ENCODE assay signal across 9 cellular contexts in the genomic region with DNA sequence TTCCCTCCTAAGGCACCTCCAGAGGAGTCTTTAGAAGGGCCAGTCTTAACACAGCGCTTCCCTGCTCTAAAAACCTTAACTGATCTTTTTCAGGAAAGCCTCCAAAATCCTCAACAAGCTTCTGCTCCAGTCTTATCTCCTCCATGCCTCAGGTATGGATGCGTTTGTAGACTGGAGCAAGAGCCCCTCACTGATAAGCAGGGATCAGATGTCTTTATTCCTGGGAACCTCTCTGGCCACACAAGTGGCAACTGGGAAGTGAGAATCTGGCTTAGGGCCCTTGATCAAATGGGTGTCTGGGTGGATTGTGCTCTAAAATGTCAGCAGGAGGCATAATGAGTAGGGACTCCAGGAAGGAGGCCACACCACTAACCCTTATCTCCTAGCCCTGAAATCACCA. TPM values are rescaled to one million over a fixed set of nuclear protein-coding genes. Genes with fewer than 3 reads are reported as not detected.
A peak's percentile ranks its signal among the peaks of the same experiment; 100 is the strongest.
DNase-seq lines count a peak whose midpoint lies in the region; ATAC-seq and TF ChIP-seq lines count a peak whose summit lies in the region.
"Had no signal": no experiment of that assay in that cellular context is flagged by ENCODE, and none has a peak within 500 bp of the region (broad histone marks: within the 10 kb centered on the region; RNA-seq: fewer than 3 reads in every experiment).

No MANE protein-coding gene starts in this region.

- TF ChIP-seq CTCF in DND-41 (IDR thresholded peaks at IDR 0.05; ENCODE audit: borderline replicate concordance, extremely low read depth, low read length, poor library complexity, severe bottlenecking) (no peak), mammary epithelial cell (conservative IDR thresholded peaks at IDR 0.05 in 1 of 2, IDR thresholded peaks at IDR 0.05 in 1 of 2; ENCODE audit: extremely low read depth in 1 of 2, insufficient read depth in 1 of 2, low read depth in 1 of 2, low read length in 2 of 2) (no peak), neural progenitor cell (IDR thresholded peaks at IDR 0.05) (no peak)

- H3F3A ChIP-seq in neural progenitor cell (ENCODE audit: low read depth) = peaks cover 24% of the 10 kb centered on the region

- H2AFZ ChIP-seq in DND-41 (ENCODE audit: low read depth, low read length) (peak overlapping the region; percentile 5; the same call in 1 of the 2 replicates), mammary epithelial cell (ENCODE audit: low read depth, low read length) (peak overlapping the region; percentile 84), neural progenitor cell (replicated peaks) (peak overlapping the region; percentile 70)

- dilution Hi-C loops in mammary epithelial cell (cut with HindIII; ENCODE audit: low sequenced_read_pairs) = no loop called here

- peak overlapping the region in 1 of 2 experiments; percentile 61; a peak in 1 of 4 replicates for H3K4me3 ChIP-seq in DND-41 (ENCODE audit: low read depth in 1 of 2, low read length in 2 of 2)
- H3K4me3 ChIP-seq in mammary epithelial cell (replicated peaks in 1 of 3; ENCODE audit: insufficient read depth in 1 of 3, low read depth in 2 of 3, low read length in 3 of 3) = peak overlapping the region; percentile 49 to 74 (median 54)
- H3K4me3 ChIP-seq in neural progenitor cell = peak overlapping the region; percentile 55

- CTCF ChIA-PET in mammary epithelial cell (lab: Charles Lee; ENCODE audit: low non-redundant PET) = interaction anchor here (0.7 kb wide), 1 partner anchor 20 kb away, joined by 3 read pairs; no protein-coding TSS in a partner anchor

- H3K9me3 ChIP-seq in DND-41 (ENCODE audit: insufficient read depth, low read length, severe bottlenecking) = no peaks in the 10 kb centered on the region
- no peaks in the 10 kb centered on the region for H3K9me3 ChIP-seq in mammary epithelial cell (replicated peaks; ENCODE audit: insufficient read depth, low read length)
- H3K9me3 ChIP-seq in neural progenitor cell (ENCODE audit: low read depth) = no peaks in the 10 kb centered on the region

- TSS peak; percentile 13 for BruUV-seq in mammary epithelial cell (replicated peaks; lab: Mats Ljungman, UMichigan)

- H3K4me1 ChIP-seq in DND-41 (ENCODE audit: insufficient read depth, low read length) (peaks cover 16% of the 10 kb centered on the region), mammary epithelial cell (ENCODE audit: insufficient read depth, low read length) (peaks cover 10% of the 10 kb centered on the region), neural progenitor cell (peaks cover 12% of the 10 kb centered on the region)

- H3K4me1 Mint-ChIP-seq in neural progenitor cell = peaks cover 20% of the 10 kb centered on the region

- peaks cover 35% of the 10 kb centered on the region for H3K27me3 ChIP-seq in DND-41 (ENCODE audit: insufficient read depth, low read length, poor library complexity)
- no peaks in the 10 kb centered on the region for H3K27me3 ChIP-seq in mammary epithelial cell (ENCODE audit: insufficient read depth, low read length)
- H3K27me3 ChIP-seq in neural progenitor cell = peaks cover 14% of the 10 kb centered on the region

- DNase-seq in DND-41 (no peak), M059J (ENCODE audit: low read depth) (peak; percentile 14), mammary epithelial cell (peak; percentile 3), neural progenitor cell (ENCODE audit: low spot score) (peak; percentile 11), Kasumi-1 (lab: John Stamatoyannopoulos, UW) (no peak), occipital lobe (lab: John Stamatoyannopoulos, UW) (no peak), HPDE6-E6E7 (ENCODE audit: extremely low spot score) (no peak)
- no peak for DNase-seq in stimulated activated naive CD4-positive, alpha-beta T cell (lab: John Stamatoyannopoulos, UW)

- H3K79me2 ChIP-seq in DND-41 (ENCODE audit: insufficient read depth, low read length) (no peaks in the 10 kb centered on the region), mammary epithelial cell (ENCODE audit: insufficient read depth, low read length) (peaks cover 41% of the 10 kb centered on the region), neural progenitor cell (ENCODE audit: low read depth) (peaks cover 50% of the 10 kb centered on the region)

- intact Hi-C loops in mammary epithelial cell (cut with micrococcal nuclease) = no loop called here

- H3K36me3 ChIP-seq in DND-41 (ENCODE audit: insufficient read depth, low read length) (no peaks in the 10 kb centered on the region), mammary epithelial cell (ENCODE audit: insufficient read depth, low read length) (no peaks in the 10 kb centered on the region), neural progenitor cell (no peaks in the 10 kb centered on the region)

- no peak for ATAC-seq in DND-41 (ENCODE audit: insufficient read depth, low read depth)

- 69% methylated on average over 2 of the region's 2 CpGs for WGBS in mammary epithelial cell (ENCODE audit: low coverage, missing lambda C conversion rate)

- H3K27ac ChIP-seq in DND-41 (ENCODE audit: low read length) (no peak overlapping the region), mammary epithelial cell (ENCODE audit: insufficient read depth, low read depth, low read length) (no peak overlapping the region), neural progenitor cell (no peak overlapping the region)
- H3K27ac ChIP-seq: HL-60 had no signal

- no peaks in the 10 kb centered on the region for H3K9me3 Mint-ChIP-seq in neural progenitor cell

- H3K9ac ChIP-seq in DND-41 (ENCODE audit: low read depth, low read length) (no peak overlapping the region), mammary epithelial cell (ENCODE audit: insufficient read depth, low read length) (peak overlapping the region; percentile 59), neural progenitor cell (no peak overlapping the region)

- in situ Hi-C loops in mammary epithelial cell (cut with MboI; ENCODE audit: low sequenced_read_pairs in 2 of 2) = no loop called here

- H3K27me3 Mint-ChIP-seq in neural progenitor cell (ENCODE audit: insufficient read depth, low read depth) = peaks cover 10% of the 10 kb centered on the region

- H3K4me3 Mint-ChIP-seq in neural progenitor cell = peak overlapping the region; percentile 99

- H3K36me3 Mint-ChIP-seq in neural progenitor cell = peaks cover 14% of the 10 kb centered on the region

- peak overlapping the region; percentile 71 for H3K4me2 ChIP-seq in DND-41 (ENCODE audit: insufficient read depth, low read length)
- peak overlapping the region; percentile 82 for H3K4me2 ChIP-seq in mammary epithelial cell (ENCODE audit: insufficient read depth, low read depth, low read length)
- H3K4me2 ChIP-seq in neural progenitor cell = peak overlapping the region; percentile 77

- no peak overlapping the region for H3K27ac Mint-ChIP-seq in neural progenitor cell

- H4K20me1 ChIP-seq in DND-41 (ENCODE audit: insufficient read depth, low read length) (no peaks in the 10 kb centered on the region), mammary epithelial cell (ENCODE audit: insufficient read depth, low read length) (no peaks in the 10 kb centered on the region), neural progenitor cell (ENCODE audit: low read depth) (peaks cover 10% of the 10 kb centered on the region)

RNA-seq across cellular contexts. Expression of a gene that starts 1.4 kb away (rescaled TPM):
- total RNA-seq in M059J (2014; rRNA removed; shearing (Covaris generic)) = 3.2 and 6.3 TPM in 2 replicates
- total RNA-seq in mammary epithelial cell (10 to 100 TPM in 1 of 2 donors, 1 to 10 TPM in 1; 7.2 to 11.5 TPM), neural progenitor cell (ENCODE audit: low replicate concordance) (10.4 and 15.9 TPM in 2 replicates), occipital lobe (38.1 TPM)
- polyA plus RNA-seq in mammary epithelial cell = 4.8 TPM
- 2.6 TPM for polyA minus RNA-seq in mammary epithelial cell

Comparison
In these comparisons a context has a peak if more than half of its experiments do, and no peak if none do; other contexts are left out.
1. DNase-seq: peak in M059J (single experiment), mammary epithelial cell (single experiment) and neural progenitor cell (single experiment); none in DND-41 (single experiment), Kasumi-1 (0 of 2), occipital lobe (single experiment), stimulated activated naive CD4-positive, alpha-beta T cell (0 of 6) and HPDE6-E6E7 (single experiment).
2. H2AFZ ChIP-seq: peak in every context shown above with its lines; median percentile 84 in mammary epithelial cell; 70 in neural progenitor cell; 5 in DND-41.
3. Peak in every context shown above with its lines, with median percentiles within 50 percentile points of each other: H3K4me2 ChIP-seq.